ENCODE assay signal across 26 cellular contexts in genomic region chr17:61686114-61686513, GRCh38.
DNase-seq lines count a peak whose midpoint lies in the region; ATAC-seq, FAIRE-seq and TF ChIP-seq lines count a peak whose summit lies in the region.
"Had no signal": no experiment of that assay in that cellular context is flagged by ENCODE, and none has a peak within 500 bp of the region (broad histone marks: within the 10 kb centered on the region; RNA-seq: fewer than 3 reads in every experiment).

No MANE protein-coding gene starts in this region.

- TF ChIP-seq RAD21 in HepG2 (CRISPR knock-in tag; IDR thresholded peaks at IDR 0.05) (no peak), GM12878 (IDR thresholded peaks at IDR 0.05; ENCODE audit: insufficient read depth, low read depth, low read length) (no peak), H1 (IDR thresholded peaks at IDR 0.05 in 1 of 2, conservative IDR thresholded peaks at IDR 0.05 in 1 of 2; ENCODE audit: low read depth in 2 of 2, low read length in 2 of 2) (no peak)

- WGBS in HepG2 (ENCODE audit: low lambda C conversion rate) = 100% methylated on average over 1 of the region's 1 CpG
- WGBS in right lobe of liver (ENCODE audit: insufficient coverage, low coverage, low lambda C conversion rate, missing lambda C conversion rate) = 94% methylated on average over 1 of the region's 1 CpG
- 94% methylated on average over 1 of the region's 1 CpG for WGBS in GM12878 (ENCODE audit: insufficient coverage, insufficient replicate concordance, low lambda C conversion rate, missing lambda C conversion rate)
- WGBS in H1 (ENCODE audit: extremely low coverage in 1 of 2, insufficient coverage in 1 of 2, insufficient read length in 1 of 2, insufficient replicate concordance in 2 of 2, low coverage in 1 of 2, low lambda C conversion rate in 2 of 2, missing lambda C conversion rate in 1 of 2), 2 experiments = 90% methylated on average over 1 of the region's 1 CpG; no CpG with 5 or more reads in 1 of the 2 experiments
- WGBS in mesenchymal stem cell = 100% methylated on average over 1 of the region's 1 CpG

- H3K14ac ChIP-seq in H1 (ENCODE audit: insufficient read length) (no peak overlapping the region), mesenchymal stem cell (ENCODE audit: low read length in 2 of 2) (no peak overlapping the region)

- no peak for DNase-seq in HepG2 (ENCODE audit: low spot score)
- DNase-seq in right lobe of liver = no peak
- DNase-seq in GM12878 (ENCODE audit: low read depth, low spot score) = no peak
- no peak for DNase-seq in H1 (ENCODE audit: low read depth in 1 of 2, low spot score in 2 of 2)
- DNase-seq in mesenchymal stem cell = no peak
- DNase-seq: ACHN; BE2C; C1 segment of cervical spinal cord; CD4-positive, alpha-beta memory T cell; CD4-positive, CD25-positive, alpha-beta regulatory T cell; CD8-positive, alpha-beta memory T cell; COR-L47; DMS 273 treated with DMSO at 0.1 percent for 48 hours; DMS153; DMS53; DMS79; DND-41; EL; GDM1 had no signal

- no peak overlapping the region for H3K4me3 ChIP-seq in HepG2 (replicated peaks in 1 of 3; ENCODE audit: insufficient read depth in 1 of 3, low read depth in 2 of 3, low read length in 3 of 3)
- no peak overlapping the region for H3K4me3 ChIP-seq in right lobe of liver
- no peak overlapping the region for H3K4me3 ChIP-seq in GM12878
- no peak overlapping the region for H3K4me3 ChIP-seq in H1 (ENCODE audit: extremely low read depth in 1 of 4, insufficient read depth in 2 of 4, low read depth in 3 of 4, low read length in 4 of 4)
- no peak overlapping the region for H3K4me3 ChIP-seq in mesenchymal stem cell (ENCODE audit: insufficient read depth in 1 of 2, low read depth in 1 of 2, low read length in 2 of 2)
- H3K4me3 ChIP-seq: BLaER1 had no signal

- H4K8ac ChIP-seq in H1 (ENCODE audit: extremely low read depth, insufficient read depth, low read length) = no peak overlapping the region
- no peak overlapping the region for H4K8ac ChIP-seq in mesenchymal stem cell (ENCODE audit: low read length)

- BruUV-seq in HepG2 (replicated peaks; lab: Mats Ljungman, UMichigan) (no TSS peak), GM12878 (replicated peaks; lab: Mats Ljungman, UMichigan) (no TSS peak)

- in situ Hi-C loops in HepG2 (cut with HindIII; ENCODE audit: extremely low pct_ligation_motif_present, low pct_unique_long_range_greater_than_20kb) (no loop called here), GM12878 (cut with MboI) (no loop called here)

- intact Hi-C loops in HepG2 (cut with micrococcal nuclease; ENCODE audit: unreplicated experiment) (loop anchor here (2.0 kb wide), 1 partner anchor 49 kb away; no protein-coding TSS in a partner anchor), right lobe of liver (cut with DNase I) (no loop called here), GM12878 (cut with micrococcal nuclease; ENCODE audit: unreplicated experiment) (no loop called here)

- H3K36me3 ChIP-seq in HepG2 (replicated peaks in 1 of 2; ENCODE audit: control insufficient read depth in 1 of 2, insufficient read depth in 2 of 2, low read length in 2 of 2) (peaks cover 0 to 13% of the 10 kb centered on the region in 2 experiments; a peak in 4 of 5 replicates), right lobe of liver (no peaks in the 10 kb centered on the region), GM12878 (ENCODE audit: control insufficient read depth in 2 of 2, insufficient read depth in 2 of 2, low read length in 1 of 2) (no peaks in the 10 kb centered on the region), H1 (ENCODE audit: control insufficient read depth in 2 of 4, insufficient read depth in 4 of 4, low read length in 3 of 4) (peaks cover 0 to 4% (median 1%) of the 10 kb centered on the region in 4 experiments; a peak in 2 of 8 replicates), mesenchymal stem cell (ENCODE audit: control insufficient read depth in 1 of 2, insufficient read depth in 2 of 2, low read depth in 1 of 2, low read length in 2 of 2) (no peaks in the 10 kb centered on the region)
- H3K36me3 ChIP-seq: BE2C had no signal

- no peak for TF ChIP-seq CTCF in HepG2 (CRISPR knock-in tag; IDR thresholded peaks at IDR 0.05)
- TF ChIP-seq CTCF in right lobe of liver (IDR thresholded peaks at IDR 0.05) = no peak
- TF ChIP-seq CTCF in GM12878 (IDR thresholded peaks at IDR 0.05 in 2 of 3, conservative IDR thresholded peaks at IDR 0.05 in 1 of 3; ENCODE audit: control insufficient read depth in 2 of 3, extremely low read depth in 1 of 3, insufficient read depth in 1 of 3, low read depth in 3 of 3, low read length in 3 of 3) = no peak
- no peak for TF ChIP-seq CTCF in H1 (IDR thresholded peaks at IDR 0.05; ENCODE audit: control extremely low read depth in 1 of 3, insufficient read depth in 1 of 3, low read depth in 1 of 3, low read length in 3 of 3)

- SMC1A ChIA-PET in GM12878 (lab: Charles Lee; ENCODE audit: uncharacterized antibody, unreplicated experiment) = no interaction called here

- no peaks in the 10 kb centered on the region for H3K4me1 ChIP-seq in HepG2 (ENCODE audit: insufficient read depth, low read length)
- H3K4me1 ChIP-seq in right lobe of liver = no peaks in the 10 kb centered on the region
- no peaks in the 10 kb centered on the region for H3K4me1 ChIP-seq in GM12878 (ENCODE audit: control insufficient read depth, insufficient read depth, low read length)
- H3K4me1 ChIP-seq in H1 (replicated peaks in 1 of 4; ENCODE audit: control insufficient read depth in 3 of 4, insufficient read depth in 4 of 4, low read length in 3 of 4) = no peaks in the 10 kb centered on the region
- no peaks in the 10 kb centered on the region for H3K4me1 ChIP-seq in mesenchymal stem cell (ENCODE audit: control insufficient read depth, insufficient read depth, low read depth, low read length)
- H3K4me1 ChIP-seq: BE2C, BLaER1 had no signal

- no peak overlapping the region for H4K5ac ChIP-seq in H1 (ENCODE audit: insufficient read length, low read depth, low read length)

- no peak overlapping the region for H3K56ac ChIP-seq in H1 (replicated peaks; ENCODE audit: insufficient read length, low read depth, low read length)

- H3K27me3 ChIP-seq in HepG2 (ENCODE audit: control insufficient read depth in 1 of 2, insufficient read depth in 2 of 2, low read length in 2 of 2) (no peaks in the 10 kb centered on the region), right lobe of liver (no peaks in the 10 kb centered on the region), GM12878 (replicated peaks in 1 of 2; ENCODE audit: control insufficient read depth in 2 of 2, insufficient read depth in 2 of 2, low read length in 1 of 2) (no peaks in the 10 kb centered on the region), H1 (replicated peaks in 1 of 4; ENCODE audit: control insufficient read depth in 3 of 4, extremely low read depth in 1 of 4, insufficient read depth in 3 of 4, low read length in 3 of 4) (no peaks in the 10 kb centered on the region), mesenchymal stem cell (ENCODE audit: control insufficient read depth in 1 of 2, insufficient read depth in 1 of 2, low read length in 2 of 2) (no peaks in the 10 kb centered on the region)
- H3K27me3 ChIP-seq: BE2C, BLaER1 had no signal

- ATAC-seq in HepG2 (no peak), right lobe of liver (no peak), GM12878 (no peak), HG02884 (IDR thresholded peaks at IDR 0.05; ENCODE audit: unreplicated experiment) (no peak), HG02885 (IDR thresholded peaks at IDR 0.05; ENCODE audit: poor library complexity, unreplicated experiment) (no peak)

- no peaks in the 10 kb centered on the region for H3K79me1 ChIP-seq in H1 (ENCODE audit: low read depth, low read length)
- no peaks in the 10 kb centered on the region for H3K79me1 ChIP-seq in mesenchymal stem cell (replicated peaks; ENCODE audit: low read length, poor library complexity, severe bottlenecking)

- RAD21 ChIA-PET in GM12878 (lab: Charles Lee; ENCODE audit: unreplicated experiment) = no interaction called here

- TF ChIP-seq EP300 in HepG2 (IDR thresholded peaks at IDR 0.05; ENCODE audit: low read depth in 2 of 2, low read length in 2 of 2) (no peak), HepG2 (CRISPR knock-in tag; IDR thresholded peaks at IDR 0.05; ENCODE audit: borderline replicate concordance) (no peak), GM12878 (IDR thresholded peaks at IDR 0.05; ENCODE audit: borderline replicate concordance in 1 of 2, control insufficient read depth in 1 of 2, low read depth in 2 of 2, low read length in 2 of 2) (no peak), H1 (IDR thresholded peaks at IDR 0.05; ENCODE audit: borderline replicate concordance in 1 of 2, low read depth in 2 of 2, low read length in 2 of 2) (no peak)

- H2AK5ac ChIP-seq in H1 (ENCODE audit: low read depth, low read length) (no peak overlapping the region), mesenchymal stem cell (ENCODE audit: low read length, severe bottlenecking) (no peak overlapping the region)

- H3K23ac ChIP-seq in H1 (ENCODE audit: insufficient read length) (no peak overlapping the region), mesenchymal stem cell (ENCODE audit: low read length in 2 of 2) (no peak overlapping the region)

- H2BK5ac ChIP-seq in H1 (ENCODE audit: low read depth, low read length) = no peak overlapping the region
- H2BK5ac ChIP-seq in mesenchymal stem cell (ENCODE audit: low read depth, low read length, poor library complexity, severe bottlenecking) = no peak overlapping the region

- H2BK12ac ChIP-seq in H1 (ENCODE audit: low read depth, low read length) (no peak overlapping the region), mesenchymal stem cell (ENCODE audit: low read length in 2 of 2) (no peak overlapping the region)

- no peak overlapping the region for H2AFZ ChIP-seq in HepG2 (ENCODE audit: low read length)
- H2AFZ ChIP-seq in GM12878 (ENCODE audit: control insufficient read depth, low read depth, low read length) = no peak overlapping the region
- H2AFZ ChIP-seq in H1 (ENCODE audit: low read length) = no peak overlapping the region
- H2AFZ ChIP-seq in mesenchymal stem cell (ENCODE audit: low read depth, low read length) = no peak overlapping the region

- POLR2A ChIA-PET in HepG2 (lab: Yijun Ruan, JAX) = no interaction called here
- POLR2A ChIA-PET in GM12878 (lab: Charles Lee) = no interaction called here
- POLR2A ChIA-PET in H1 (lab: Charles Lee; ENCODE audit: partially characterized antibody) = no interaction called here

- CTCF ChIA-PET in HepG2 (lab: Yijun Ruan, JAX; ENCODE audit: low intra/inter-chr PET ratio, low total read pairs) = no interaction called here
- CTCF ChIA-PET in GM12878 (lab: Yijun Ruan, JAX) = no interaction called here
- CTCF ChIA-PET in H1 (lab: Charles Lee; ENCODE audit: partially characterized antibody) = no interaction called here

- H3K4me2 ChIP-seq in HepG2 (ENCODE audit: low read depth, low read length) = no peak overlapping the region
- H3K4me2 ChIP-seq in GM12878 (ENCODE audit: control insufficient read depth, insufficient read depth) = no peak overlapping the region
- no peak overlapping the region for H3K4me2 ChIP-seq in H1 (ENCODE audit: insufficient read depth in 1 of 2, low read depth in 2 of 2, low read length in 2 of 2)
- no peak overlapping the region for H3K4me2 ChIP-seq in mesenchymal stem cell (ENCODE audit: low read length, poor library complexity, severe bottlenecking)
- H3K4me2 ChIP-seq: BLaER1 had no signal

- H3K27ac ChIP-seq in HepG2 (ENCODE audit: extremely low read length, insufficient read depth, low read length) (no peak overlapping the region), right lobe of liver (no peak overlapping the region), GM12878 (ENCODE audit: control insufficient read depth, insufficient read depth) (no peak overlapping the region), H1 (ENCODE audit: low read depth, low read length) (no peak overlapping the region), mesenchymal stem cell (ENCODE audit: low read length, poor library complexity, severe bottlenecking) (no peak overlapping the region)
- H3K27ac ChIP-seq: 22Rv1, BLaER1 had no signal

- no peaks in the 10 kb centered on the region for H3K9me3 ChIP-seq in HepG2 (ENCODE audit: low read length)
- H3K9me3 ChIP-seq in right lobe of liver = no peaks in the 10 kb centered on the region
- no peaks in the 10 kb centered on the region for H3K9me3 ChIP-seq in GM12878 (replicated peaks; ENCODE audit: control insufficient read depth, insufficient read depth, low read length)
- H3K9me3 ChIP-seq in H1 (ENCODE audit: insufficient read depth in 2 of 2, low read depth in 1 of 2, low read length in 1 of 2) = no peaks in the 10 kb centered on the region
- no peaks in the 10 kb centered on the region for H3K9me3 ChIP-seq in mesenchymal stem cell (ENCODE audit: control insufficient read depth, low read length)
- H3K9me3 ChIP-seq: BE2C, BLaER1 had no signal

- H3K79me2 ChIP-seq in HepG2 (ENCODE audit: insufficient read depth, low read length) (no peaks in the 10 kb centered on the region), GM12878 (ENCODE audit: control insufficient read depth, insufficient read depth, low read length) (no peaks in the 10 kb centered on the region), H1 (ENCODE audit: control insufficient read depth in 1 of 2, insufficient read depth in 2 of 2, low read length in 2 of 2) (no peaks in the 10 kb centered on the region)

- no peak overlapping the region for H2BK120ac ChIP-seq in H1 (replicated peaks; ENCODE audit: low read depth, low read length)
- no peak overlapping the region for H2BK120ac ChIP-seq in mesenchymal stem cell (ENCODE audit: low read depth, low read length)

- H4K20me1 ChIP-seq in HepG2 (ENCODE audit: insufficient read depth, low read length) (no peaks in the 10 kb centered on the region), GM12878 (ENCODE audit: control insufficient read depth, insufficient read depth) (no peaks in the 10 kb centered on the region), H1 (replicated peaks in 1 of 2; ENCODE audit: control insufficient read depth in 1 of 2, insufficient read depth in 2 of 2, low read length in 2 of 2) (no peaks in the 10 kb centered on the region)
- H4K20me1 ChIP-seq: BLaER1 had no signal

- no peak for TF ChIP-seq POLR2A in HepG2 (IDR thresholded peaks at IDR 0.05; ENCODE audit: insufficient read depth in 1 of 2, low read depth in 2 of 2, low read length in 2 of 2)
- no peak for TF ChIP-seq POLR2A in right lobe of liver (IDR thresholded peaks at IDR 0.05)
- TF ChIP-seq POLR2A in GM12878 (IDR thresholded peaks at IDR 0.05; ENCODE audit: low read depth, low read length) = no peak
- TF ChIP-seq POLR2A in H1 (IDR thresholded peaks at IDR 0.05; ENCODE audit: control extremely low read depth in 1 of 2, low read depth in 2 of 2, low read length in 2 of 2) = no peak

- no peak for FAIRE-seq in HepG2 (lab: Jason Lieb, UNC)
- no peak for FAIRE-seq in GM12878 (lab: Jason Lieb, UNC)
- no peak for FAIRE-seq in H1 (lab: Jason Lieb, UNC)
- FAIRE-seq: GM12891, GM18507, GM19239 had no signal

- no peak overlapping the region for H3K18ac ChIP-seq in H1 (ENCODE audit: extremely low read depth, low read length)
- H3K18ac ChIP-seq in mesenchymal stem cell (ENCODE audit: low read depth in 1 of 2, low read length in 2 of 2) = no peak overlapping the region

- no peak overlapping the region for H3K9ac ChIP-seq in HepG2 (ENCODE audit: insufficient read depth, low read depth, low read length)
- no peak overlapping the region for H3K9ac ChIP-seq in GM12878 (ENCODE audit: control insufficient read depth, insufficient read depth, low read length)
- no peak overlapping the region for H3K9ac ChIP-seq in H1 (replicated peaks in 1 of 4; ENCODE audit: extremely low read depth in 1 of 4, low read depth in 3 of 4, low read length in 3 of 4)
- no peak overlapping the region for H3K9ac ChIP-seq in mesenchymal stem cell (ENCODE audit: low read length)
- H3K9ac ChIP-seq: BLaER1 had no signal

- H3K4ac ChIP-seq in H1 (replicated peaks; ENCODE audit: insufficient read length, low read depth, low read length) = no peak overlapping the region
- H3K4ac ChIP-seq in mesenchymal stem cell (ENCODE audit: low read depth in 1 of 2, low read length in 2 of 2) = no peak overlapping the region

- H4K91ac ChIP-seq in H1 (replicated peaks; ENCODE audit: insufficient read length, low read length) = no peak overlapping the region
- no peak overlapping the region for H4K91ac ChIP-seq in mesenchymal stem cell (ENCODE audit: low read length)

- no peaks in the 10 kb centered on the region for H3K23me2 ChIP-seq in H1 (ENCODE audit: low read depth, low read length)

- H2BK20ac ChIP-seq in H1 (ENCODE audit: low read length) = no peak overlapping the region

- H2BK15ac ChIP-seq in H1 (ENCODE audit: low read length) = no peak overlapping the region
- no peak overlapping the region for H2BK15ac ChIP-seq in mesenchymal stem cell (ENCODE audit: low read depth, poor library complexity, severe bottlenecking)
